In genomic region chr22:18164584-18164983, GRCh38 we compare ENCODE assay signal across 9 cellular contexts. TPM values are rescaled to one million over a fixed set of nuclear protein-coding genes. Genes with fewer than 3 reads are reported as not detected.
DNase-seq lines count a peak whose midpoint lies in the region; ATAC-seq and TF ChIP-seq lines count a peak whose summit lies in the region.
"Not testable (repeated sequence)": the region's sequence is repeated elsewhere in the genome, so short reads cannot be mapped to it uniquely, and the experiment has no call there.
"Had no signal": no experiment of that assay in that cellular context is flagged by ENCODE, and none has a peak within 500 bp of the region (broad histone marks: within the 10 kb centered on the region; RNA-seq: fewer than 3 reads in every experiment).

No MANE protein-coding gene starts in this region.

- not testable (repeated sequence) for H2AK5ac ChIP-seq in neuronal stem cell (ENCODE audit: low read depth, low read length)

- not testable (repeated sequence) for H3K4me3 ChIP-seq in GM23338; SJSA1; fibroblast of lung (replicated peaks in 1 of 4; ENCODE audit: control extremely low read depth in 1 of 4, insufficient read depth in 1 of 4, low read depth in 3 of 4, low read length in 4 of 4); neuronal stem cell (ENCODE audit: low read length in 2 of 2)

- WGBS in neuronal stem cell (ENCODE audit: extremely low coverage in 2 of 2, insufficient read length in 2 of 2, insufficient replicate concordance in 1 of 2), 2 donors, result no CpG with 5 or more reads among the region's 8 CpGs

- H3K14ac ChIP-seq in neuronal stem cell (ENCODE audit: low read length), result not testable (repeated sequence)

- not testable (repeated sequence) for H3K4me1 ChIP-seq in GM23338 (ENCODE audit: insufficient read depth); fibroblast of lung (ENCODE audit: control insufficient read depth, extremely low read depth, insufficient read depth, low read length); neuronal stem cell (ENCODE audit: control insufficient read depth in 2 of 2, insufficient read depth in 1 of 2, low read depth in 1 of 2, low read length in 2 of 2)
- H3K4me1 ChIP-seq in SJSA1 (replicated peaks), result peaks cover 15% of the 10 kb centered on the region

- H3K23ac ChIP-seq in neuronal stem cell (ENCODE audit: low read depth, low read length, poor library complexity), result not testable (repeated sequence)

- peaks cover 31% of the 10 kb centered on the region for H3K36me3 Mint-ChIP-seq in GM23338 (ENCODE audit: low read depth)

- H2BK15ac ChIP-seq in neuronal stem cell (ENCODE audit: low read length), result not testable (repeated sequence)

- H3K27me3 Mint-ChIP-seq in GM23338 (ENCODE audit: insufficient read depth, low read depth, poor library complexity), result peaks cover 18% of the 10 kb centered on the region

- not testable (repeated sequence) for H3K9ac ChIP-seq in fibroblast of lung (ENCODE audit: insufficient read depth, low read length); neuronal stem cell (ENCODE audit: low read depth, low read length, poor library complexity)

- not testable (repeated sequence) for H3K4me2 ChIP-seq in GM23338; fibroblast of lung (ENCODE audit: extremely low read depth, insufficient read depth, low read length); neuronal stem cell (ENCODE audit: insufficient read depth, low read length, poor library complexity, severe bottlenecking)

- not testable (repeated sequence) for H2BK12ac ChIP-seq in neuronal stem cell (ENCODE audit: low read length)

- not testable (repeated sequence) for H3K4me3 Mint-ChIP-seq in GM23338

- H3K9me3 ChIP-seq in SJSA1 (replicated peaks); fibroblast of lung (ENCODE audit: control insufficient read depth, insufficient read depth, low read depth, low read length); neuronal stem cell (replicated peaks in 1 of 2; ENCODE audit: control insufficient read depth in 2 of 2, insufficient read depth in 1 of 2, low read depth in 1 of 2, low read length in 2 of 2): not testable (repeated sequence)

- not testable (repeated sequence) for H2BK120ac ChIP-seq in neuronal stem cell (ENCODE audit: low read depth, low read length)

- not testable (repeated sequence) for H2AFZ ChIP-seq in GM23338; fibroblast of lung (ENCODE audit: low read length)
- peak overlapping the region; percentile 72 for H2AFZ ChIP-seq in neuronal stem cell (ENCODE audit: low read length)

- not testable (repeated sequence) for H3K4ac ChIP-seq in neuronal stem cell (ENCODE audit: low read length)

- not testable (repeated sequence) for H3K36me3 ChIP-seq in GM23338 (ENCODE audit: insufficient read depth); SJSA1; fibroblast of lung (ENCODE audit: control insufficient read depth, insufficient read depth, low read length); neuronal stem cell (replicated peaks in 1 of 2; ENCODE audit: control insufficient read depth in 2 of 2, insufficient read depth in 2 of 2, low read length in 2 of 2)

- H4K91ac ChIP-seq in neuronal stem cell (ENCODE audit: low read depth, low read length, poor library complexity), result not testable (repeated sequence)

- H3K9me3 Mint-ChIP-seq in GM23338, result peaks cover 11% of the 10 kb centered on the region

- H3K27ac ChIP-seq in GM23338 (ENCODE audit: low read depth); SJSA1; fibroblast of lung (ENCODE audit: insufficient read depth, low read length); neuronal stem cell (replicated peaks; ENCODE audit: low read length): not testable (repeated sequence)

- H4K8ac ChIP-seq in neuronal stem cell (ENCODE audit: low read depth, low read length), result not testable (repeated sequence)

- H3K27me3 ChIP-seq in GM23338 (ENCODE audit: insufficient read depth); SJSA1 (replicated peaks); fibroblast of lung (ENCODE audit: control insufficient read depth, insufficient read depth, low read length); neuronal stem cell (ENCODE audit: control insufficient read depth in 3 of 3, insufficient read depth in 3 of 3, low read depth in 1 of 3, low read length in 3 of 3): not testable (repeated sequence)

- H3K79me1 ChIP-seq in neuronal stem cell (ENCODE audit: low read depth, low read length), result not testable (repeated sequence)

- H2BK5ac ChIP-seq in neuronal stem cell (ENCODE audit: low read length), result not testable (repeated sequence)

- H3K79me2 ChIP-seq in GM23338 (replicated peaks; ENCODE audit: insufficient read depth); fibroblast of lung (ENCODE audit: control insufficient read depth, insufficient read depth, low read length): not testable (repeated sequence)

- peak; percentile 76 for ATAC-seq in GM23338

- not testable (repeated sequence) for TF ChIP-seq CTCF in GM23338 (conservative IDR thresholded peaks at IDR 0.05; ENCODE audit: low read depth in 2 of 2); fibroblast of lung (conservative IDR thresholded peaks at IDR 0.05 in 1 of 2, IDR thresholded peaks at IDR 0.05 in 1 of 2; ENCODE audit: low read depth in 1 of 2, low read length in 2 of 2)

- peak; percentile 43 for DNase-seq in DMS153 (lab: John Stamatoyannopoulos, UW)
- DNase-seq in GM23338 (ENCODE audit: low spot score); neuronal stem cell (ENCODE audit: low spot score): not testable (repeated sequence)
- peak; percentile 12 to 55 (median 53) for DNase-seq in NCI-H1417 (lab: John Stamatoyannopoulos, UW)
- peak; percentile 37 for DNase-seq in NCI-H510A (lab: John Stamatoyannopoulos, UW)
- DNase-seq in SJSA1 (ENCODE audit: low read depth in 1 of 2, low spot score in 2 of 2), result peak; percentile 87 to 92
- peak; percentile 56 to 59 for DNase-seq in fibroblast of lung (ENCODE audit: low read depth in 2 of 2)

- H3K18ac ChIP-seq in neuronal stem cell (ENCODE audit: low read length), result not testable (repeated sequence)

- H3F3A ChIP-seq in GM23338 (replicated peaks; ENCODE audit: low read depth), result not testable (repeated sequence)

- H3K9me2 ChIP-seq in GM23338 (ENCODE audit: insufficient read depth), result not testable (repeated sequence)

- not testable (repeated sequence) for H3K27ac Mint-ChIP-seq in GM23338

- H4K20me1 ChIP-seq in GM23338 (replicated peaks; ENCODE audit: insufficient read depth); fibroblast of lung (ENCODE audit: control insufficient read depth, extremely low read depth, insufficient read depth, low read length): not testable (repeated sequence)

- H3K4me1 Mint-ChIP-seq in GM23338, result peaks cover 15% of the 10 kb centered on the region

RNA-seq across cellular contexts. Expression of gene USP18, which starts 14.6 kb away (rescaled TPM):
- 4.4 and 6.5 TPM in 2 replicates for total RNA-seq in GM23338 (2014; rRNA removed; shearing (Covaris generic))
- polyA plus RNA-seq in GM23338 (2016; fragmentation: Nextera tagmentation; extraction: Ambion mirVana) (3.8 and 4.2 TPM in 2 replicates), fibroblast of lung (8.6 and 30.9 TPM in 2 replicates)
- total RNA-seq in SJSA1 (2014; rRNA removed; shearing (Covaris generic)), result 54.5 and 54.7 TPM in 2 replicates
- 10.3 and 14.9 TPM in 2 replicates for total RNA-seq in fibroblast of lung
- 6.2 and 23.3 TPM in 2 replicates for polyA plus RNA-seq in fibroblast of lung (2012)
- 5.5 and 32.2 TPM in 2 replicates for polyA minus RNA-seq in fibroblast of lung (ENCODE audit: low replicate concordance)
- polyA plus RNA-seq in neuronal stem cell (2013, experiment 1 of 2), result 0.66 TPM
- polyA plus RNA-seq in neuronal stem cell (2013, experiment 2 of 2), result 0.61 TPM

RNA-seq across cellular contexts. Expression of gene TUBA8, which starts 54.0 kb away (rescaled TPM):
- total RNA-seq in GM23338 (2014; rRNA removed; shearing (Covaris generic)), result 0.31 TPM in 1 of 2 replicates, not detected in the other
- polyA plus RNA-seq in GM23338 (2016; fragmentation: Nextera tagmentation; extraction: Ambion mirVana) (0.48 and 0.64 TPM in 2 replicates), fibroblast of lung (0.60 and 3.9 TPM in 2 replicates)
- 0.42 and 0.91 TPM in 2 replicates for total RNA-seq in SJSA1 (2014; rRNA removed; shearing (Covaris generic))
- 0.51 and 0.83 TPM in 2 replicates for total RNA-seq in fibroblast of lung
- polyA plus RNA-seq in fibroblast of lung (2012), result 0.20 and 2.3 TPM in 2 replicates
- 0.59 and 2.7 TPM in 2 replicates for polyA minus RNA-seq in fibroblast of lung (ENCODE audit: low replicate concordance)
- polyA plus RNA-seq in neuronal stem cell (2013, experiment 1 of 2), result 1.3 TPM
- polyA plus RNA-seq in neuronal stem cell (2013, experiment 2 of 2), result 1.2 TPM
- total RNA-seq: stomach had no signal
- polyA plus RNA-seq: GM23248 had no signal
